In genomic region chr5:66739923-66740322, GRCh38 we compare ENCODE assay signal across 1 cellular context.
TF ChIP-seq lines count a peak whose summit lies in the region.

No MANE protein-coding gene starts in this region.

TF ChIP-seq in GM23338, 12 proteins besides CTCF, POLR2A, EP300 and RAD21 (continued from another document):
- no peak for TF ChIP-seq ZNF462 (CRISPR knock-in tag; IDR thresholded peaks at IDR 0.05)
- no peak for TF ChIP-seq CREB1 (CRISPR knock-in tag; IDR thresholded peaks at IDR 0.05; ENCODE audit: low read depth)
